ENCODE assay signal across 8 cellular contexts in the genomic region with DNA sequence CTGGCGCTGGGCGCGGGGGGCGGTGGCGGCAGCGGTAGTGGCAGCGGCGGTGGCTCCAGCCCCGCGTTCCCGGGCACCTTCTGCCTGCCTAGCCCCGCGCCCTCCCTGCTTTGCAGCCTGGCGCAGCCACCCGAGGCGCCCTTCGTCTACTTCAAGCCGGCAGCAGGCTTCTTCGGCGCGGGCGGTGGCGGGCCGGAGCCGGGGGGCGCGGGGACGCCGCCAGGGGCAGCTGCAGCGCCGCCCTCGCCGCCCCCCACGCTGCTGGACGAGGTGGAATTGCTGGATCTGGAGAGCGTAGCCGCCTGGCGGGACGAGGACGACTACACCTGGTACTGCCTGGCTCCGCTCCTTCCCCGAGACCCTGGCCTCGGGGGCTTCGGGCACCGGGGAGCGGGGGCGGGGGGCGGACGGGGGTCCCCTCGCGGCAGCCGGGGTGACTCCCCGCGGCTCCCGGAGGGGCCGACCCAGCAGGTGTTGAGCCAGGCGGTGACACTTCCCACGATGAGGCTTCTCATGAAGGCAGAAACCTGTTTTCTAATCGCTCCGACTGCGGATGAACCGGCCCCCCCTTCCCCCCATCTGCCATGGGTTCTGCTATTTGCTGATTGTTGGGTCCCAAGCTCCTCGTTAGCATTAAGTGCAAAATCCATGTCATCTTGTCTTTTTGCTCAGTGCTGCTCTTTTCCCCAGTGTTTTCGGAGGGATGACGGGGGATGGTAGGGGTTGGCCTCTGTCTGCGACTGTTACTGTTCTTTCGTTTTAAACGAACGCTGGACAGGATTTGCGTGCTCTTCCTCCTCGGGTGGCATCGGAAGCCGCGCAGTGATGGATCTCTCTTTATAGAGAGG. TPM values are rescaled to one million over a fixed set of nuclear protein-coding genes. Genes with fewer than 3 reads are reported as not detected.
DNase-seq lines count a peak whose midpoint lies in the region; ATAC-seq and FAIRE-seq lines count a peak whose summit lies in the region.

No MANE protein-coding gene starts in this region.

- H3K9me3 Mint-ChIP-seq in activated CD4-positive, alpha-beta memory T cell treated with anti-CD3 and anti-CD28 coated beads for 36 hours: no peaks in the 10 kb centered on the region
- H3K9me3 Mint-ChIP-seq in memory B cell: no peaks in the 10 kb centered on the region

- peak overlapping the region; percentile 84 for H3K27ac Mint-ChIP-seq in activated CD4-positive, alpha-beta memory T cell treated with anti-CD3 and anti-CD28 coated beads for 36 hours
- H3K27ac Mint-ChIP-seq in memory B cell: peak overlapping the region; percentile 88

- DNase-seq in GM18507 (ENCODE audit: extremely low spot score, insufficient read length, low read depth) (no peak), NCI-H187 (lab: John Stamatoyannopoulos, UW) (peak; percentile 23 to 48), memory B cell (ENCODE audit: low spot score in 2 of 2) (peak; percentile 35 to 48), NCI-H1436 treated with DMSO at 0.1 percent for 48 hours (lab: John Stamatoyannopoulos, UW) (no peak)
- peak; percentile 61 for DNase-seq in activated CD4-positive, alpha-beta memory T cell treated with anti-CD3 and anti-CD28 coated beads for 36 hours
- DNase-seq in effector CD8-positive, alpha-beta T cell (lab: John Stamatoyannopoulos, UW): peak; percentile 24
- DNase-seq in stimulated activated CD8-positive, alpha-beta memory T cell treated with anti-CD3 and anti-CD28 coated beads, Interleukin-15, amount 100 ng/mL, for 4 hours (ENCODE audit: low read depth in 2 of 2): peak; percentile 8 to 17

- peak; percentile 28 for ATAC-seq in HG02678 (IDR thresholded peaks at IDR 0.05; ENCODE audit: unreplicated experiment)
- ATAC-seq in memory B cell (ENCODE audit: low read depth): peak; percentile 16

- POLR2A ChIA-PET in activated CD4-positive, alpha-beta memory T cell treated with anti-CD3 and anti-CD28 coated beads for 36 hours (lab: Charles Lee): interaction anchor here (1.4 to 1.8 kb wide), 4 partner anchors 16 to 371 kb away, joined by 3 to 5 read pairs (median 4); a partner anchor contains a TSS

- peaks cover 2% of the 10 kb centered on the region for H3K36me3 Mint-ChIP-seq in activated CD4-positive, alpha-beta memory T cell treated with anti-CD3 and anti-CD28 coated beads for 36 hours
- no peaks in the 10 kb centered on the region for H3K36me3 Mint-ChIP-seq in memory B cell

- intact Hi-C loops in activated CD4-positive, alpha-beta memory T cell treated with anti-CD3 and anti-CD28 coated beads for 36 hours (cut with micrococcal nuclease): loop anchor here (1.0 to 10.0 kb wide), 9 partner anchors 17 to 811 kb away; a partner anchor contains a TSS

- FAIRE-seq in GM18507 (lab: Jason Lieb, UNC): peak; percentile 88

- H3K4me1 Mint-ChIP-seq in activated CD4-positive, alpha-beta memory T cell treated with anti-CD3 and anti-CD28 coated beads for 36 hours (ENCODE audit: low read depth): peaks cover 32% of the 10 kb centered on the region
- peaks cover 19% of the 10 kb centered on the region for H3K4me1 Mint-ChIP-seq in memory B cell

- H3K27me3 Mint-ChIP-seq in activated CD4-positive, alpha-beta memory T cell treated with anti-CD3 and anti-CD28 coated beads for 36 hours: no peaks in the 10 kb centered on the region
- H3K27me3 Mint-ChIP-seq in memory B cell: no peaks in the 10 kb centered on the region

- peak overlapping the region; percentile 92 for H3K4me3 Mint-ChIP-seq in activated CD4-positive, alpha-beta memory T cell treated with anti-CD3 and anti-CD28 coated beads for 36 hours
- peak overlapping the region; percentile 100 for H3K4me3 Mint-ChIP-seq in memory B cell

- CTCF ChIA-PET in activated CD4-positive, alpha-beta memory T cell treated with anti-CD3 and anti-CD28 coated beads for 36 hours (lab: Charles Lee): interaction anchor here (1.0 to 2.2 kb wide), 4 partner anchors 30 to 54 kb away, joined by 3 to 6 read pairs (median 4); no protein-coding TSS in a partner anchor

RNA-seq across cellular contexts. Expression of a gene that starts 0.9 kb away (rescaled TPM):
- 10 to 100 TPM; 21.8 to 25.8 TPM for total RNA-seq in activated CD4-positive, alpha-beta memory T cell treated with anti-CD3 and anti-CD28 coated beads for 36 hours

Comparison
In these comparisons a context has a peak if more than half of its experiments do, and no peak if none do; other contexts are left out.
1. DNase-seq: peak in NCI-H187 (2 of 2), activated CD4-positive, alpha-beta memory T cell treated with anti-CD3 and anti-CD28 coated beads for 36 hours (single experiment), effector CD8-positive, alpha-beta T cell (single experiment), memory B cell (2 of 2) and stimulated activated CD8-positive, alpha-beta memory T cell treated with anti-CD3 and anti-CD28 coated beads, Interleukin-15, amount 100 ng/mL, for 4 hours (2 of 2); none in GM18507 (single experiment) and NCI-H1436 treated with DMSO at 0.1 percent for 48 hours (single experiment).